8 cellular contexts compared by ENCODE assay signal in the genomic region with DNA sequence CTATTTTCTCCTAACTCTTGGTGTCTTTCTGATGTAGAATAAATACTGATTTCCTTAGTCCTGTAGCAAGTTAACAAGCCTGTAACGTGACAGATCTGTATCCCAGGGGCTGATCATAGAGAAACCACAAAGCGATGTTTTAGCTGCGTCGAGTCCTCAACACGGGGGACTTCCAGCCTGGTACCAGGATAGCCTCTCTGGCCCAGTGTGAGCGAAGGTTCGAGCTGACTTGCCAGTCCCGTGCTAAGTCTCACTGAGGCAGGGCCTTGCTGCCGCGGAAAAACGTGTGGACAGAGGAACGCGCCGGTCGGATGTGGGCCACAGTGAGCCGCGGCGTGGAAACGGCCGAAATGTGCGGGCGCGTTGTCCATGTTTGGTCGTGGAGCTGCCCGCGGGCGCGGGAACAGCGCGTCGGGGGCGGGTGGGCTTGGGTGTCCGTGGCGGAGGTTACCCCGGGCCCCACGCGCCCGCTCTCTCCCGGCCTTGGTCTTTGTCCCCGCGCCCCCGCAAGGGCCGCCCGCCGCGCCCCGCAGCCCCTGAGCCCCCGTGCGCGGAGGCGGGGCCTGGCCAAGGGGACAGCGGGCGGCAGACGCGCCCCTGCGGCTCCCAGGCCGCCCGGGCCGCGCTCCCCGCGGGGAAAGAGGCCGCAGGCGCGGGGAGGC. TPM values are rescaled to one million over a fixed set of nuclear protein-coding genes. Genes with fewer than 3 reads are reported as not detected.
DNase-seq lines count a peak whose midpoint lies in the region; ATAC-seq and TF ChIP-seq lines count a peak whose summit lies in the region.

No MANE protein-coding gene starts in this region.

- POLR2A ChIA-PET in SK-N-SH (lab: Yijun Ruan, JAX) = interaction anchor here (0.9 to 1.2 kb wide), 3 partner anchors 21 to 80 kb away, joined by 3 read pairs; no protein-coding TSS in a partner anchor

- no peaks in the 10 kb centered on the region for H3K4me1 Mint-ChIP-seq in stimulated activated effector memory CD8-positive, alpha-beta T cell treated with anti-CD3 and anti-CD28 coated beads, Interleukin-12 subunit alpha, Interleukin-12 subunit beta, amount 100 ng/mL, for 72 hours

- ATAC-seq in SK-N-SH treated with all-trans-retinoic acid at 6 μM for 48 hours (no peak; the same call in 2 of the 3 replicates), HG03439 (IDR thresholded peaks at IDR 0.05; ENCODE audit: unreplicated experiment) (no peak), HG03175 (IDR thresholded peaks at IDR 0.05; ENCODE audit: unreplicated experiment) (no peak)
- ATAC-seq in stimulated activated effector memory CD8-positive, alpha-beta T cell treated with anti-CD3 and anti-CD28 coated beads, Interleukin-12 subunit alpha, Interleukin-12 subunit beta, amount 100 ng/mL, for 72 hours = no peak

- no peak overlapping the region for H3K27ac Mint-ChIP-seq in stimulated activated effector memory CD8-positive, alpha-beta T cell treated with anti-CD3 and anti-CD28 coated beads, Interleukin-12 subunit alpha, Interleukin-12 subunit beta, amount 100 ng/mL, for 72 hours

- CTCF ChIA-PET in SK-N-SH (lab: Yijun Ruan, JAX) = interaction anchor here (0.7 to 4.7 kb wide), 15 partner anchors 11 to 244 kb away, joined by 3 to 40 read pairs (median 4); no protein-coding TSS in a partner anchor

- H3K4me3 ChIP-seq in SK-N-SH (ENCODE audit: low read depth in 2 of 2, low read length in 1 of 2) (peak overlapping the region in 1 of 2 experiments; percentile 65; a peak in 3 of 4 replicates), astrocyte of the cerebellum (ENCODE audit: low read depth, low read length) (peak overlapping the region; percentile 26), iPS-20b (ENCODE audit: low read length) (peak overlapping the region; percentile 58; the same call in 1 of the 2 replicates)

- H3K36me3 ChIP-seq in SK-N-SH (replicated peaks in 1 of 2; ENCODE audit: control insufficient read depth in 1 of 2, insufficient read depth in 2 of 2, low read length in 1 of 2) (no peaks in the 10 kb centered on the region), iPS-20b (ENCODE audit: insufficient read depth, low read depth, low read length) (no peaks in the 10 kb centered on the region)

- no peaks in the 10 kb centered on the region for H3K9me2 ChIP-seq in SK-N-SH

- H3K9me3 ChIP-seq in SK-N-SH (no peaks in the 10 kb centered on the region), iPS-20b (ENCODE audit: insufficient read depth, low read depth, low read length) (no peaks in the 10 kb centered on the region)

- H3K9me3 Mint-ChIP-seq in stimulated activated effector memory CD8-positive, alpha-beta T cell treated with anti-CD3 and anti-CD28 coated beads, Interleukin-12 subunit alpha, Interleukin-12 subunit beta, amount 100 ng/mL, for 72 hours = no peaks in the 10 kb centered on the region

- TF ChIP-seq EP300 in SK-N-SH (IDR thresholded peaks at IDR 0.05; ENCODE audit: borderline replicate concordance in 1 of 2, low read depth in 1 of 2, low read length in 1 of 2) = no peak

- H3K4me1 ChIP-seq in SK-N-SH (ENCODE audit: control insufficient read depth in 1 of 2, insufficient read depth in 2 of 2, low read depth in 1 of 2, low read length in 1 of 2) (peaks cover 12 to 15% of the 10 kb centered on the region in 2 experiments; a peak in 3 of 4 replicates), iPS-20b (ENCODE audit: insufficient read depth, low read length) (peaks cover 12% of the 10 kb centered on the region; the same call in 1 of the 2 replicates)

- H3K4me2 ChIP-seq in SK-N-SH = peak overlapping the region; percentile 77

- peaks cover 4% of the 10 kb centered on the region for H3F3A ChIP-seq in SK-N-SH (replicated peaks; ENCODE audit: insufficient read depth)

- H4K20me1 ChIP-seq in SK-N-SH (ENCODE audit: insufficient read depth) = peaks cover 9% of the 10 kb centered on the region; the same call in 1 of the 2 replicates

- DNase-seq in SK-N-SH = no peak
- no peak for DNase-seq in astrocyte of the cerebellum (ENCODE audit: low read depth)
- peak in 1 of 2 donors; percentile 53 for DNase-seq in stimulated activated effector memory CD8-positive, alpha-beta T cell treated with anti-CD3 and anti-CD28 coated beads, Interleukin-12 subunit alpha, Interleukin-12 subunit beta, amount 100 ng/mL, for 72 hours (ENCODE audit: low spot score in 2 of 2)
- DNase-seq in SK-N-DZ (ENCODE audit: low spot score) = no peak

- in situ Hi-C loops in astrocyte of the cerebellum (cut with HindIII; ENCODE audit: low sequenced_read_pairs) = loop anchor here (10.0 kb wide), 1 partner anchor 48 kb away; no protein-coding TSS in a partner anchor

- no peaks in the 10 kb centered on the region for H3K36me3 Mint-ChIP-seq in stimulated activated effector memory CD8-positive, alpha-beta T cell treated with anti-CD3 and anti-CD28 coated beads, Interleukin-12 subunit alpha, Interleukin-12 subunit beta, amount 100 ng/mL, for 72 hours

- peak overlapping the region in 1 of 2 experiments; percentile 47; a peak in 1 of 4 replicates for H3K27ac ChIP-seq in SK-N-SH (ENCODE audit: low read depth in 2 of 2, low read length in 1 of 2)
- H3K27ac ChIP-seq in iPS-20b (ENCODE audit: low read length) = no peak overlapping the region

- TF ChIP-seq CTCF in SK-N-SH (IDR thresholded peaks at IDR 0.05) (no peak), astrocyte of the cerebellum (IDR thresholded peaks at IDR 0.05; ENCODE audit: low read depth, low read length, missing control alignments) (no peak)

- H3K9ac ChIP-seq in SK-N-SH (peak overlapping the region; percentile 39; the same call in 1 of the 2 replicates), iPS-20b (ENCODE audit: low read depth, low read length) (0 out of 2 replicates have a peak overlapping the region, but pooled peaks have one; percentile 36)

- 78% methylated on average over 8 of the region's 65 CpGs for WGBS in SK-N-SH (ENCODE audit: low lambda C conversion rate)

- TF ChIP-seq RAD21 in SK-N-SH (IDR thresholded peaks at IDR 0.05; ENCODE audit: low read length) = no peak

- peak overlapping the region; percentile 48 for H3K4me3 Mint-ChIP-seq in stimulated activated effector memory CD8-positive, alpha-beta T cell treated with anti-CD3 and anti-CD28 coated beads, Interleukin-12 subunit alpha, Interleukin-12 subunit beta, amount 100 ng/mL, for 72 hours

- H2AFZ ChIP-seq in SK-N-SH (ENCODE audit: low read depth) = 0 out of 2 replicates have a peak overlapping the region, but pooled peaks have one; percentile 31

- no peaks in the 10 kb centered on the region for H3K27me3 ChIP-seq in SK-N-SH (ENCODE audit: insufficient read depth)
- peaks cover 12% of the 10 kb centered on the region for H3K27me3 ChIP-seq in iPS-20b (ENCODE audit: insufficient read depth, low read length)

- peaks cover 35% of the 10 kb centered on the region for H3K79me2 ChIP-seq in SK-N-SH (ENCODE audit: insufficient read depth)

TF ChIP-seq in SK-N-SH, 30 proteins besides CTCF, POLR2A, EP300 and RAD21 (continues in another document):
- TF ChIP-seq EZH2phosphoT487 (IDR thresholded peaks at IDR 0.05; ENCODE audit: borderline replicate concordance, low read depth) (no peak), JUND (IDR thresholded peaks at IDR 0.05) (no peak), CHD2 (IDR thresholded peaks at IDR 0.05; ENCODE audit: low read length, partially characterized antibody) (no peak), MEF2A (IDR thresholded peaks at IDR 0.05; ENCODE audit: borderline replicate concordance, low read depth) (no peak), SMC3 (IDR thresholded peaks at IDR 0.05; ENCODE audit: low read depth, low read length) (no peak), GABPA (IDR thresholded peaks at IDR 0.05; ENCODE audit: low read depth) (no peak), FOXJ3 (CRISPR knock-in tag; IDR thresholded peaks at IDR 0.05) (no peak)
- TF ChIP-seq, protein P1, sequence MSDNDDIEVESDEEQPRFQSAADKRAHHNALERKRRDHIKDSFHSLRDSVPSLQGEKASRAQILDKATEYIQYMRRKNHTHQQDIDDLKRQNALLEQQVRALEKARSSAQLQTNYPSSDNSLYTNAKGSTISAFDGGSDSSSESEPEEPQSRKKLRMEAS (IDR thresholded peaks at IDR 0.05; ENCODE audit: low read depth) = no peak

TF ChIP-seq in SK-N-SH treated with all-trans-retinoic acid at 6 μM for 48 hours, 23 proteins besides CTCF, POLR2A, EP300 and RAD21 (continues in another document):
- no peak for TF ChIP-seq ISL1 (CRISPR knock-in tag; IDR thresholded peaks at IDR 0.05)
- TF ChIP-seq ZFP30 (CRISPR knock-in tag; IDR thresholded peaks at IDR 0.05) = no peak
- TF ChIP-seq, protein P2, sequence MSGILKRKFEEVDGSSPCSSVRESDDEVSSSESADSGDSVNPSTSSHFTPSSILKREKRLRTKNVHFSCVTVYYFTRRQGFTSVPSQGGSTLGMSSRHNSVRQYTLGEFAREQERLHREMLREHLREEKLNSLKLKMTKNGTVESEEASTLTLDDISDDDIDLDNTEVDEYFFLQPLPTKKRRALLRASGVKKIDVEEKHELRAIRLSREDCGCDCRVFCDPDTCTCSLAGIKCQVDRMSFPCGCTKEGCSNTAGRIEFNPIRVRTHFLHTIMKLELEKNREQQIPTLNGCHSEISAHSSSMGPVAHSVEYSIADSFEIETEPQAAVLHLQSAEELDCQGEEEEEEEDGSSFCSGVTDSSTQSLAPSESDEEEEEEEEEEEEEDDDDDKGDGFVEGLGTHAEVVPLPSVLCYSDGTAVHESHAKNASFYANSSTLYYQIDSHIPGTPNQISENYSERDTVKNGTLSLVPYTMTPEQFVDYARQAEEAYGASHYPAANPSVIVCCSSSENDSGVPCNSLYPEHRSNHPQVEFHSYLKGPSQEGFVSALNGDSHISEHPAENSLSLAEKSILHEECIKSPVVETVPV (CRISPR knock-in tag; IDR thresholded peaks at IDR 0.05) = no peak
- TF ChIP-seq, protein P3, sequence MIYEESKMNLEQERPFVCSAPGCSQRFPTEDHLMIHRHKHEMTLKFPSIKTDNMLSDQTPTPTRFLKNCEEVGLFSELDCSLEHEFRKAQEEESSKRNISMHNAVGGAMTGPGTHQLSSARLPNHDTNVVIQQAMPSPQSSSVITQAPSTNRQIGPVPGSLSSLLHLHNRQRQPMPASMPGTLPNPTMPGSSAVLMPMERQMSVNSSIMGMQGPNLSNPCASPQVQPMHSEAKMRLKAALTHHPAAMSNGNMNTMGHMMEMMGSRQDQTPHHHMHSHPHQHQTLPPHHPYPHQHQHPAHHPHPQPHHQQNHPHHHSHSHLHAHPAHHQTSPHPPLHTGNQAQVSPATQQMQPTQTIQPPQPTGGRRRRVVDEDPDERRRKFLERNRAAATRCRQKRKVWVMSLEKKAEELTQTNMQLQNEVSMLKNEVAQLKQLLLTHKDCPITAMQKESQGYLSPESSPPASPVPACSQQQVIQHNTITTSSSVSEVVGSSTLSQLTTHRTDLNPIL (CRISPR knock-in tag; IDR thresholded peaks at IDR 0.05; ENCODE audit: low read depth) = no peak
- no peak for TF ChIP-seq ZNF8 (CRISPR knock-in tag; IDR thresholded peaks at IDR 0.05)
- no peak for TF ChIP-seq TCF4 (CRISPR knock-in tag; IDR thresholded peaks at IDR 0.05; ENCODE audit: borderline replicate concordance)
- TF ChIP-seq ESRRG (CRISPR knock-in tag; IDR thresholded peaks at IDR 0.05) = no peak

RNA-seq across cellular contexts. Expression of a gene that starts 0.5 kb away (rescaled TPM):
- polyA plus RNA-seq in SK-N-SH (2012; rRNA removed) = 4.4 and 6.3 TPM in 2 replicates
- 5.2 and 5.8 TPM in 2 replicates for polyA plus RNA-seq in SK-N-SH (2012; cell fraction: cytosol; rRNA removed)
- polyA plus RNA-seq in SK-N-SH (2012; cell fraction: nucleus; rRNA removed) = 5.8 and 7.2 TPM in 2 replicates
- 15.2 and 15.4 TPM in 2 replicates for polyA plus RNA-seq in SK-N-DZ (2014; cell fraction: cytosol; rRNA removed)
- 11.4 and 12.6 TPM in 2 replicates for polyA plus RNA-seq in SK-N-DZ (2014; cell fraction: nucleus; rRNA removed)
